In genomic region chr20:38085031-38085430, GRCh38 we compare ENCODE assay signal across 16 cellular contexts. TPM values are rescaled to one million over a fixed set of nuclear protein-coding genes. Genes with fewer than 3 reads are reported as not detected.
DNase-seq lines count a peak whose midpoint lies in the region; ATAC-seq and TF ChIP-seq lines count a peak whose summit lies in the region.
"Had no signal": no experiment of that assay in that cellular context is flagged by ENCODE, and none has a peak within 500 bp of the region (broad histone marks: within the 10 kb centered on the region; RNA-seq: fewer than 3 reads in every experiment).

No MANE protein-coding gene starts in this region.

- ATAC-seq in HG02852 (IDR thresholded peaks at IDR 0.05; ENCODE audit: unreplicated experiment), result no peak

- no peak overlapping the region for H3K4me2 ChIP-seq in osteoblast (ENCODE audit: insufficient read depth, low read length)

- intact Hi-C loops in left ventricle myocardium inferior (cut with micrococcal nuclease) (no loop called here), ovary (cut with DNase I) (no loop called here)

- H3K4me3 ChIP-seq in left ventricle myocardium inferior (peak overlapping the region; percentile 44), osteoblast (ENCODE audit: insufficient read depth, low read length) (no peak overlapping the region), ovary (no peak overlapping the region)
- H3K4me3 ChIP-seq: left lung, vagina had no signal

- no peaks in the 10 kb centered on the region for H4K20me1 ChIP-seq in osteoblast (ENCODE audit: insufficient read depth, low read length)

- H3K9me3 ChIP-seq in left ventricle myocardium inferior (replicated peaks), result no peaks in the 10 kb centered on the region
- H3K9me3 ChIP-seq in osteoblast (ENCODE audit: low read depth, low read length), result no peaks in the 10 kb centered on the region
- H3K9me3 ChIP-seq in ovary, result no peaks in the 10 kb centered on the region
- H3K9me3 ChIP-seq: left lung, vagina had no signal

- DNase-seq in left ventricle myocardium inferior (no peak), osteoblast (ENCODE audit: insufficient read length, low spot score, missing footprints) (no peak), COLO829 (ENCODE audit: low spot score) (no peak), NOMO-1 treated with DMSO at 0.1 percent for 48 hours (lab: John Stamatoyannopoulos, UW; ENCODE audit: unreplicated experiment) (no peak), ovary (no peak)
- DNase-seq: activated CD4-positive, alpha-beta memory T cell treated with anti-CD3 and anti-CD28 coated beads for 36 hours; activated gamma-delta T cell; central memory CD4-positive, alpha-beta T cell; left lung; MM.1S; stimulated activated CD4-positive, alpha-beta T cell treated with anti-CD3 and anti-CD28 coated beads, Interleukin-1b, Interleukin-23, amount 100 ng/mL, for 48 hours; stimulated activated CD8-positive, alpha-beta memory T cell treated with anti-CD3 and anti-CD28 coated beads, Interleukin-4, amount 100 ng/mL, for 48 hours had no signal

- peak overlapping the region; percentile 4 for H3K27ac ChIP-seq in C4-2B
- H3K27ac ChIP-seq in VCaP, result peak overlapping the region; percentile 73
- peak overlapping the region; percentile 86 for H3K27ac ChIP-seq in left ventricle myocardium inferior (replicated peaks)
- peak overlapping the region; percentile 79 for H3K27ac ChIP-seq in osteoblast (ENCODE audit: low read depth, low read length)
- H3K27ac ChIP-seq in ovary, result no peak overlapping the region
- H3K27ac ChIP-seq: vagina had no signal

- WGBS in ovary, 3 donors, result 79 to 85% (median 81%) methylated on average over 9 of the region's 9 CpGs

- H3K79me2 ChIP-seq in osteoblast (ENCODE audit: insufficient read depth, low read length), result peaks cover 28% of the 10 kb centered on the region

- H3K4me1 ChIP-seq in left ventricle myocardium inferior, result peaks cover 67% of the 10 kb centered on the region
- H3K4me1 ChIP-seq in osteoblast (ENCODE audit: insufficient read depth, low read length), result peaks cover 21% of the 10 kb centered on the region
- H3K4me1 ChIP-seq in ovary (ENCODE audit: insufficient read depth), result peaks cover 16% of the 10 kb centered on the region

- H3K27me3 ChIP-seq in left ventricle myocardium inferior (ENCODE audit: low read depth), result no peaks in the 10 kb centered on the region
- no peaks in the 10 kb centered on the region for H3K27me3 ChIP-seq in osteoblast (ENCODE audit: insufficient read depth, low read length)
- no peaks in the 10 kb centered on the region for H3K27me3 ChIP-seq in ovary
- H3K27me3 ChIP-seq: left lung, vagina had no signal

- peaks cover 49% of the 10 kb centered on the region for H3K36me3 ChIP-seq in left ventricle myocardium inferior
- peaks cover 37% of the 10 kb centered on the region for H3K36me3 ChIP-seq in osteoblast (ENCODE audit: insufficient read depth, low read length)
- H3K36me3 ChIP-seq in ovary, result no peaks in the 10 kb centered on the region

- TF ChIP-seq EP300 in ovary (IDR thresholded peaks at IDR 0.05), result no peak

- no peak for TF ChIP-seq POLR2A in ovary (IDR thresholded peaks at IDR 0.05)

- TF ChIP-seq CTCF in C4-2B (conservative IDR thresholded peaks at IDR 0.05), result no peak
- no peak for TF ChIP-seq CTCF in VCaP (conservative IDR thresholded peaks at IDR 0.05)
- TF ChIP-seq CTCF in left ventricle myocardium inferior (IDR thresholded peaks at IDR 0.05; ENCODE audit: borderline replicate concordance), result no peak
- TF ChIP-seq CTCF in osteoblast (IDR thresholded peaks at IDR 0.05; ENCODE audit: extremely low read depth, low read depth, low read length), result no peak
- no peak for TF ChIP-seq CTCF in ovary (IDR thresholded peaks at IDR 0.05)

- H2AFZ ChIP-seq in osteoblast (ENCODE audit: low read length), result no peak overlapping the region

RNA-seq across cellular contexts. Expression of gene RPRD1B, which starts 51.5 kb away (rescaled TPM):
- total RNA-seq in left ventricle myocardium inferior (58.9 TPM), osteoblast (21.5 and 29.3 TPM in 2 replicates), ovary (10 to 100 TPM; 21.8 to 45.3 (median 33.4) TPM)
- polyA plus RNA-seq in ovary, result 10 to 100 TPM; 12.1 to 36.3 TPM

RNA-seq across cellular contexts. Expression of gene TTI1, which starts 51.8 kb away (rescaled TPM):
- total RNA-seq in left ventricle myocardium inferior (12.1 TPM), osteoblast (14.4 and 14.8 TPM in 2 replicates), ovary (10 to 100 TPM; 10.7 to 19.7 (median 16.3) TPM)
- 10 to 100 TPM in 1 of 2 donors, 1 to 10 TPM in 1; 9.3 to 18.8 TPM for polyA plus RNA-seq in ovary

Comparison
In these comparisons a context has a peak if more than half of its experiments do, and no peak if none do; other contexts are left out.
1. H3K27ac ChIP-seq: peak in C4-2B (single experiment), VCaP (single experiment), left ventricle myocardium inferior (single experiment) and osteoblast (single experiment); none in ovary (0 of 2).